Comparison of ENCODE assay signal across 20 cellular contexts in the genomic region with DNA sequence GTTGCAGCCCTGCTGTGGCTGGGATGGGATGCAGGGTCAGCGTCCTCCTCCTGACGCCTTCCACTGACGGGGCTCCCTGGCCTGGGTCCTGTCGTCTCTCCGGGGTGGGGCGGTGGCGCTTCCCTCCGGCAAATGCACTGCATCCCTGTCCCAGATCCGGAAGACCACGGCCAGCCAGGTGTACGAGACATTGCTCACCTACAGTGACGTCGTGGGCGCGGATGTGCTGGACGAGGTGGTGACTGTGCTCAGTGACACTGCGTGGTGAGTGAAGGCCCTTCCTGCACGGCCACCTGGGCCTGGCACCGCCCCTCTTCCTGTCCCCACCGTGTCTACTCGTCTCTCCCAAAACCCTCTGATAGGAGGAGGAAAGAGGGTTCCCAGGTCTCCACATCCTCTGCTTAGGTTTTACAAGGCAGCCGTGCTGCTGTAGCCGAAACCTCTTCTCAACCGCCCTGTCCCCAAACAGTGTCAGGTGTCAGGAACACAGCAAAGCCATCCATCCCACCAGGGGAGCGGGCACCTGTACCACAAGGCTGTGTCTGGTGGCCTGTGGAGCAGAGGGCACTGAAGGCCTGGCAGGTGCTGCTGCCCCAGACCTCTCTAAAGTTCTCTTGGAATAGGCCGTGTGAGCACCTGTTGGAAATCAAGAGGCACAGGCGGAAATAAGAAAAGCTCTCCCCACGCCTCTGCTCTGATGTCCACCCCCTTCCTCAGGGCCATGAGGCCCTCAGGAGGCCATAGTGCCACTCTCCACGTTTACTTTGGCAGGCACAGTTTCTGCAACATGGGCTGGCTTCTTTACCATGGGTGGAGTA.
A peak's percentile ranks its signal among the peaks of the same experiment; 100 is the strongest.
DNase-seq lines count a peak whose midpoint lies in the region; ATAC-seq and TF ChIP-seq lines count a peak whose summit lies in the region.
"Had no signal": no experiment of that assay in that cellular context is flagged by ENCODE, and none has a peak within 500 bp of the region (broad histone marks: within the 10 kb centered on the region; RNA-seq: fewer than 3 reads in every experiment).

No MANE protein-coding gene starts in this region.

- no peaks in the 10 kb centered on the region for H3K27me3 Mint-ChIP-seq in activated CD4-positive, alpha-beta T cell treated with anti-CD3 and anti-CD28 coated beads, Interleukin-2, amount 10 ng/mL, durations not matched to agents 7 days and 5 days

- H3K4me1 ChIP-seq in Panc1 (ENCODE audit: control insufficient read depth, insufficient read depth, low read length) (no peaks in the 10 kb centered on the region), OCI-LY7 (ENCODE audit: insufficient read depth, low read length, poor library complexity, severe bottlenecking) (no peaks in the 10 kb centered on the region)
- H3K4me1 ChIP-seq: esophagus squamous epithelium had no signal

- H3K79me2 ChIP-seq in OCI-LY7 (ENCODE audit: insufficient read depth, low read depth, low read length), result no peaks in the 10 kb centered on the region

- BruUV-seq in Panc1 (replicated peaks; lab: Mats Ljungman, UMichigan) (no TSS peak), OCI-LY7 (replicated peaks; lab: Mats Ljungman, UMichigan) (no TSS peak)

- H3K9me2 ChIP-seq in OCI-LY7 (ENCODE audit: insufficient read depth, low read length), result no peaks in the 10 kb centered on the region

- H3K4me2 ChIP-seq in OCI-LY7 (ENCODE audit: low read length), result no peak overlapping the region

- H3K4me1 Mint-ChIP-seq in activated CD4-positive, alpha-beta T cell treated with anti-CD3 and anti-CD28 coated beads, Interleukin-2, amount 10 ng/mL, durations not matched to agents 7 days and 5 days, result no peaks in the 10 kb centered on the region
- H3K4me1 Mint-ChIP-seq: CD14-positive monocyte had no signal

- POLR2A ChIA-PET in activated CD4-positive, alpha-beta T cell treated with anti-CD3 and anti-CD28 coated beads, Interleukin-2, amount 10 ng/mL, durations not matched to agents 7 days and 5 days (lab: Charles Lee), result no interaction called here
- POLR2A ChIA-PET in Panc1 (lab: Charles Lee) (no interaction called here), OCI-LY7 (lab: Charles Lee) (no interaction called here)

- H3K27me3 ChIP-seq in Panc1 (ENCODE audit: control insufficient read depth, insufficient read depth, low read length), result no peaks in the 10 kb centered on the region
- H3K27me3 ChIP-seq: esophagus squamous epithelium had no signal

- 0 out of 2 replicates have a peak, but pooled peaks have one; percentile 3 for ATAC-seq in Panc1
- ATAC-seq: HCT116, SK-N-SH treated with all-trans-retinoic acid at 6 μM for 48 hours had no signal

- H3K4me3 Mint-ChIP-seq in activated CD4-positive, alpha-beta T cell treated with anti-CD3 and anti-CD28 coated beads, Interleukin-2, amount 10 ng/mL, durations not matched to agents 7 days and 5 days, result no peak overlapping the region
- H3K4me3 Mint-ChIP-seq: CD14-positive monocyte had no signal

- TF ChIP-seq CTCF in Panc1 (IDR thresholded peaks at IDR 0.05) (no peak), OCI-LY7 (conservative IDR thresholded peaks at IDR 0.05; ENCODE audit: low read length) (no peak)

- H3K9me3 ChIP-seq in Panc1 (ENCODE audit: control insufficient read depth, insufficient read depth, low read depth, low read length) (peaks cover under 1% of the 10 kb centered on the region; the same call in 1 of the 2 replicates), OCI-LY7 (ENCODE audit: low read length) (peaks cover 10% of the 10 kb centered on the region)

- intact Hi-C loops in Panc1 (cut with micrococcal nuclease; ENCODE audit: unreplicated experiment) (no loop called here), posterior vena cava (cut with DNase I) (no loop called here), OCI-LY7 (cut with micrococcal nuclease; ENCODE audit: unreplicated experiment) (no loop called here)

- no peaks in the 10 kb centered on the region for H4K20me1 ChIP-seq in OCI-LY7 (ENCODE audit: insufficient read depth, low read length)

- DNase-seq in activated CD4-positive, alpha-beta T cell treated with anti-CD3 and anti-CD28 coated beads, Interleukin-2, amount 10 ng/mL, durations not matched to agents 7 days and 5 days, result no peak
- DNase-seq in activated CD4-positive, alpha-beta T cell treated with anti-CD3 and anti-CD28 coated beads, Interleukin-2, amount 50 U/mL, for 4 hours, result no peak
- no peak for DNase-seq in Panc1 (ENCODE audit: low read depth, low spot score)
- DNase-seq in islet precursor cell, result peak; percentile 52
- peak; percentile 74 for DNase-seq in posterior vena cava (ENCODE audit: low spot score)
- DNase-seq in OCI-LY7 (ENCODE audit: low spot score), result no peak
- no peak for DNase-seq in NCI-H510A treated with DMSO at 0.1 percent for 48 hours (lab: John Stamatoyannopoulos, UW)
- no peak for DNase-seq in OCI-M2 (lab: John Stamatoyannopoulos, UW; ENCODE audit: unreplicated experiment)
- DNase-seq: activated CD4-positive, alpha-beta T cell treated with anti-CD3 and anti-CD28 coated beads for 48 hours; activated T-cell treated with anti-CD3 and anti-CD28 coated beads, Interleukin-2, amount 50 U/mL, for 1 hour; DMS 273 treated with DMSO at 0.1 percent for 48 hours; esophagus squamous epithelium; GDM1; NCI-H1048; NCI-H526 treated with DMSO at 0.1 percent for 48 hours; OCI-M1 had no signal

- peak overlapping the region; percentile 60 for H3K27ac Mint-ChIP-seq in activated CD4-positive, alpha-beta T cell treated with anti-CD3 and anti-CD28 coated beads, Interleukin-2, amount 10 ng/mL, durations not matched to agents 7 days and 5 days

- H3K27ac ChIP-seq in Panc1 (ENCODE audit: low read length), result no peak overlapping the region
- no peak overlapping the region for H3K27ac ChIP-seq in OCI-LY7 (ENCODE audit: low read depth, low read length, poor library complexity, severe bottlenecking)
- H3K27ac ChIP-seq: esophagus squamous epithelium, thoracic aorta had no signal

- CTCF ChIA-PET in activated CD4-positive, alpha-beta T cell treated with anti-CD3 and anti-CD28 coated beads, Interleukin-2, amount 10 ng/mL, durations not matched to agents 7 days and 5 days (lab: Charles Lee), result no interaction called here
- CTCF ChIA-PET in Panc1 (lab: Charles Lee), result no interaction called here
- CTCF ChIA-PET in OCI-LY7 (lab: Charles Lee; ENCODE audit: unreplicated experiment), result no interaction called here

- peaks cover 11% of the 10 kb centered on the region for H3K9me3 Mint-ChIP-seq in activated CD4-positive, alpha-beta T cell treated with anti-CD3 and anti-CD28 coated beads, Interleukin-2, amount 10 ng/mL, durations not matched to agents 7 days and 5 days

- in situ Hi-C loops in Panc1 (cut with HindIII; ENCODE audit: low pct_unique_long_range_greater_than_20kb, low sequenced_read_pairs), result no loop called here

- no peak overlapping the region for H2AFZ ChIP-seq in OCI-LY7 (ENCODE audit: low read length)

- H3K36me3 Mint-ChIP-seq in activated CD4-positive, alpha-beta T cell treated with anti-CD3 and anti-CD28 coated beads, Interleukin-2, amount 10 ng/mL, durations not matched to agents 7 days and 5 days (ENCODE audit: low read depth), result peaks cover 55% of the 10 kb centered on the region

- H3K36me3 ChIP-seq in Panc1 (ENCODE audit: control insufficient read depth, insufficient read depth, low read length) (no peaks in the 10 kb centered on the region; the same call in 1 of the 2 replicates), OCI-LY7 (ENCODE audit: insufficient read depth, low read length) (peaks cover 79% of the 10 kb centered on the region)

- no peak overlapping the region for H3K4me3 ChIP-seq in Panc1 (ENCODE audit: low read depth in 2 of 2, low read length in 2 of 2)
- no peak overlapping the region for H3K4me3 ChIP-seq in OCI-LY7 (ENCODE audit: low read depth, low read length, poor library complexity, severe bottlenecking)
- H3K4me3 ChIP-seq: esophagus squamous epithelium, thoracic aorta had no signal

Comparison
In these comparisons a context has a peak if more than half of its experiments do, and no peak if none do; other contexts are left out.
1. DNase-seq: peak in islet precursor cell (single experiment) and posterior vena cava (single experiment); none in activated CD4-positive, alpha-beta T cell treated with anti-CD3 and anti-CD28 coated beads, Interleukin-2, amount 10 ng/mL, durations not matched to agents 7 days and 5 days (single experiment), activated CD4-positive, alpha-beta T cell treated with anti-CD3 and anti-CD28 coated beads, Interleukin-2, amount 50 U/mL, for 4 hours (0 of 2), Panc1 (single experiment), OCI-LY7 (single experiment), NCI-H510A treated with DMSO at 0.1 percent for 48 hours (single experiment) and OCI-M2 (single experiment).